In genomic region chr17:38624782-38625355, GRCh38 we compare ENCODE assay signal across 10 cellular contexts. TPM values are rescaled to one million over a fixed set of nuclear protein-coding genes. Genes with fewer than 3 reads are reported as not detected.
DNase-seq lines count a peak whose midpoint lies in the region; ATAC-seq, FAIRE-seq and TF ChIP-seq lines count a peak whose summit lies in the region.
"Not testable (repeated sequence)": the region's sequence is repeated elsewhere in the genome, so short reads cannot be mapped to it uniquely, and the experiment has no call there.
"Had no signal": no experiment of that assay in that cellular context is flagged by ENCODE, and none has a peak within 500 bp of the region (broad histone marks: within the 10 kb centered on the region; RNA-seq: fewer than 3 reads in every experiment).

No MANE protein-coding gene starts in this region.

- not testable (repeated sequence) for TF ChIP-seq RAD21 in K562 (CRISPR knock-in tag; conservative IDR thresholded peaks at IDR 0.05 in 1 of 2, IDR thresholded peaks at IDR 0.05 in 1 of 2)

- 7% methylated on average over 13 of the region's 14 CpGs for WGBS in K562 (ENCODE audit: insufficient coverage, low coverage, missing lambda C conversion rate)

- CTCF ChIA-PET in activated B cell treated with CpG ODN at 0.5 μM for 24 hours (lab: Charles Lee), result interaction anchor here (0.7 to 1.5 kb wide), 2 partner anchors 67 to 923 kb away, joined by 3 read pairs; no protein-coding TSS in a partner anchor
- CTCF ChIA-PET in K562 (lab: Yijun Ruan, JAX; ENCODE audit: low intra/inter-chr PET ratio), result not testable (repeated sequence)

- not testable (repeated sequence) for H3K9me2 ChIP-seq in DOHH2 (replicated peaks; ENCODE audit: control insufficient read depth, low read length)

- TF ChIP-seq POLR2A in K562 (conservative IDR thresholded peaks at IDR 0.05), result not testable (repeated sequence)

- peak overlapping the region; percentile 36 for H3K4me3 Mint-ChIP-seq in activated B cell treated with CpG ODN at 0.5 μM for 24 hours
- peak overlapping the region; percentile 38 for H3K4me3 Mint-ChIP-seq in stimulated activated memory B cell treated with anti-CD40 and anti-IgM and Interleukin-4, amounts not matched to agents 10 μg/mL and 1 μg/mL and 100 μg/mL, for 72 hours

- H3K9me3 ChIP-seq in DOHH2 (ENCODE audit: control insufficient read depth, insufficient read depth, low read length); K562 (replicated peaks; ENCODE audit: control insufficient read depth, insufficient read depth, low read depth, low read length): not testable (repeated sequence)

- not testable (repeated sequence) for H3K9ac ChIP-seq in K562 (ENCODE audit: insufficient read depth in 1 of 2, low read depth in 2 of 2, low read length in 2 of 2)

- not testable (repeated sequence) for H3K9me1 ChIP-seq in K562 (ENCODE audit: control insufficient read depth, insufficient read depth, low read length)

- H3K27me3 ChIP-seq in DOHH2 (ENCODE audit: control insufficient read depth, low read length), result not testable (repeated sequence)
- H3K27me3 ChIP-seq in K562 (ENCODE audit: control insufficient read depth in 2 of 2, insufficient read depth in 2 of 2, low read length in 2 of 2), result peaks cover 17 to 30% of the 10 kb centered on the region in 2 experiments

- ATAC-seq in GM18873 (IDR thresholded peaks at IDR 0.05; ENCODE audit: low FRiP score, unreplicated experiment), result peak; percentile 60
- ATAC-seq in GM21528 (IDR thresholded peaks at IDR 0.05; ENCODE audit: low FRiP score, unreplicated experiment), result peak; percentile 71
- peak; percentile 44 for ATAC-seq in HG02885 (IDR thresholded peaks at IDR 0.05; ENCODE audit: poor library complexity, unreplicated experiment)
- ATAC-seq in HG03571 (IDR thresholded peaks at IDR 0.05; ENCODE audit: unreplicated experiment), result peak; percentile 57
- ATAC-seq in activated B cell treated with CpG ODN at 0.5 μM for 24 hours (ENCODE audit: low read depth), result peak; percentile 47
- not testable (repeated sequence) for ATAC-seq in K562
- ATAC-seq in stimulated activated memory B cell treated with anti-CD40 and anti-IgM and Interleukin-4, amounts not matched to agents 10 μg/mL and 1 μg/mL and 100 μg/mL, for 72 hours, result peak; percentile 72

- not testable (repeated sequence) for H3K36me3 ChIP-seq in DOHH2 (ENCODE audit: control insufficient read depth, low read length); K562 (ENCODE audit: control insufficient read depth, insufficient read depth, low read length)

- peak overlapping the region; percentile 50 for H3K27ac Mint-ChIP-seq in activated B cell treated with CpG ODN at 0.5 μM for 24 hours
- H3K27ac Mint-ChIP-seq in stimulated activated memory B cell treated with anti-CD40 and anti-IgM and Interleukin-4, amounts not matched to agents 10 μg/mL and 1 μg/mL and 100 μg/mL, for 72 hours, result peak overlapping the region; percentile 29

- H3K4me2 ChIP-seq in DOHH2 (ENCODE audit: low read length), result peak overlapping the region; percentile 71
- not testable (repeated sequence) for H3K4me2 ChIP-seq in K562 (ENCODE audit: insufficient read depth, low read length)

- not testable (repeated sequence) for H2AFZ ChIP-seq in K562 (ENCODE audit: low read depth, low read length)

- peaks cover 61% of the 10 kb centered on the region for H3K4me1 ChIP-seq in DOHH2 (ENCODE audit: control insufficient read depth, low read length)
- not testable (repeated sequence) for H3K4me1 ChIP-seq in K562 (replicated peaks in 1 of 2; ENCODE audit: control insufficient read depth in 2 of 2, insufficient read depth in 2 of 2, low read length in 2 of 2)

- intact Hi-C loops in activated B cell treated with CpG ODN at 0.5 μM for 24 hours (cut with micrococcal nuclease); K562 (cut with micrococcal nuclease): not testable (repeated sequence)

- not testable (repeated sequence) for H4K20me1 ChIP-seq in DOHH2 (ENCODE audit: control insufficient read depth, insufficient read depth, low read depth, low read length); K562 (replicated peaks; ENCODE audit: control insufficient read depth, insufficient read depth, low read length)

- H3K4me3 ChIP-seq in DOHH2 (ENCODE audit: low read length), result peak overlapping the region; percentile 61
- H3K4me3 ChIP-seq in K562, result not testable (repeated sequence)

- H3K36me3 Mint-ChIP-seq in activated B cell treated with CpG ODN at 0.5 μM for 24 hours (ENCODE audit: low read depth); stimulated activated memory B cell treated with anti-CD40 and anti-IgM and Interleukin-4, amounts not matched to agents 10 μg/mL and 1 μg/mL and 100 μg/mL, for 72 hours: not testable (repeated sequence)

- H3K27me3 Mint-ChIP-seq in activated B cell treated with CpG ODN at 0.5 μM for 24 hours, result peaks cover 36% of the 10 kb centered on the region
- H3K27me3 Mint-ChIP-seq in stimulated activated memory B cell treated with anti-CD40 and anti-IgM and Interleukin-4, amounts not matched to agents 10 μg/mL and 1 μg/mL and 100 μg/mL, for 72 hours, result peaks cover 57% of the 10 kb centered on the region

- peak overlapping the region; percentile 69 for H3K27ac ChIP-seq in DOHH2 (ENCODE audit: low read depth, low read length)
- H3K27ac ChIP-seq in K562 (ENCODE audit: extremely low read depth, low read depth, low read length), result not testable (repeated sequence)

- H3K4me1 Mint-ChIP-seq in activated B cell treated with CpG ODN at 0.5 μM for 24 hours, result not testable (repeated sequence)
- peaks cover 13% of the 10 kb centered on the region for H3K4me1 Mint-ChIP-seq in stimulated activated memory B cell treated with anti-CD40 and anti-IgM and Interleukin-4, amounts not matched to agents 10 μg/mL and 1 μg/mL and 100 μg/mL, for 72 hours

- TF ChIP-seq CTCF in DOHH2 (IDR thresholded peaks at IDR 0.05; ENCODE audit: low read depth, low read length, poor library complexity, severe bottlenecking); activated B cell treated with CpG ODN at 0.5 μM for 24 hours (IDR thresholded peaks at IDR 0.05); K562 (IDR thresholded peaks at IDR 0.05 in 2 of 3, conservative IDR thresholded peaks at IDR 0.05 in 1 of 3; ENCODE audit: insufficient read depth in 2 of 3, low read depth in 1 of 3, low read length in 3 of 3): not testable (repeated sequence)

- in situ Hi-C loops in K562 (cut with MboI), result not testable (repeated sequence)

- peaks cover 22% of the 10 kb centered on the region for H3F3A ChIP-seq in DOHH2 (ENCODE audit: control insufficient read depth, insufficient read depth)

- POLR2A ChIA-PET in activated B cell treated with CpG ODN at 0.5 μM for 24 hours (lab: Charles Lee) (interaction anchor here (0.7 kb wide), 1 partner anchor 238 kb away, joined by 8 read pairs; no protein-coding TSS in a partner anchor), K562 (lab: Yijun Ruan, JAX) (interaction anchor here (1.4 kb wide), 1 partner anchor 29 kb away, joined by 3 read pairs; no protein-coding TSS in a partner anchor)

- not testable (repeated sequence) for DNase-seq in activated B cell treated with CpG ODN at 0.5 μM for 24 hours; K562 (ENCODE audit: extremely low read depth in 1 of 4, low spot score in 3 of 4)

- H3K79me2 ChIP-seq in DOHH2 (ENCODE audit: control insufficient read depth, low read length); K562 (ENCODE audit: control insufficient read depth, insufficient read depth, low read length): not testable (repeated sequence)

- not testable (repeated sequence) for BruUV-seq in K562 (replicated peaks; lab: Mats Ljungman, UMichigan)

- TF ChIP-seq EP300 in K562 (IDR thresholded peaks at IDR 0.05; ENCODE audit: low read length), result not testable (repeated sequence)

- not testable (repeated sequence) for FAIRE-seq in K562 (lab: Jason Lieb, UNC)

- H3K9me3 Mint-ChIP-seq in activated B cell treated with CpG ODN at 0.5 μM for 24 hours; stimulated activated memory B cell treated with anti-CD40 and anti-IgM and Interleukin-4, amounts not matched to agents 10 μg/mL and 1 μg/mL and 100 μg/mL, for 72 hours: not testable (repeated sequence)

RNA-seq across cellular contexts. Expression of gene SRCIN1, which starts 19.1 kb away (rescaled TPM):
- total RNA-seq in activated B cell treated with CpG ODN at 0.5 μM for 24 hours, result 0.24 and 0.35 TPM in 2 replicates
- 0.51 and 2.0 TPM in 2 replicates for total RNA-seq in K562 (2011; cell fraction: chromatin; rRNA removed; ENCODE audit: low replicate concordance)
- 0.17 and 0.26 TPM in 2 replicates for total RNA-seq in K562 (2011; cell fraction: nucleolus; rRNA removed)
- 0.53 and 0.66 TPM in 2 replicates for total RNA-seq in K562 (2011; cell fraction: nucleoplasm; rRNA removed)
- 0.04 TPM in 1 of 2 replicates, not detected in the other for total RNA-seq in K562 (2014; rRNA removed)
- total RNA-seq in K562 (2014; rRNA removed; fragmentation: Illumina TruSeq; extraction: Trizol), result not detected in 2 replicates
- total RNA-seq in K562 (2015; rRNA removed; fragmentation: Illumina TruSeq; extraction: Trizol), result not detected in 2 replicates
- total RNA-seq in K562 (2021), result 0.33 and 0.40 TPM in 2 replicates
- polyA plus RNA-seq in K562 (2011; rRNA removed), result 0.04 and 0.13 TPM in 2 replicates
- polyA plus RNA-seq in K562 (2011; cell fraction: cytosol; rRNA removed), result 0.01 and 0.06 TPM in 2 replicates
- polyA plus RNA-seq in K562 (2011; cell fraction: nucleus; rRNA removed), result 0.17 and 1.9 TPM in 2 replicates
- polyA plus RNA-seq in K562 (2012), result 0.05 and 0.44 TPM in 2 replicates
- polyA plus RNA-seq in K562 (2014; fragmentation: Illumina TruSeq; extraction: Trizol), result 0.09 and 0.15 TPM in 2 replicates
- not detected for polyA plus RNA-seq in K562 (2014; fragmentation: Nextera tagmentation; extraction: Ambion mirVana)
- not detected in 2 replicates for polyA plus RNA-seq in K562 (2014; rRNA removed)
- not detected in 2 replicates for polyA minus RNA-seq in K562 (2011; rRNA and poly(A)+ RNA removed)
- polyA minus RNA-seq in K562 (2011; cell fraction: cytosol; rRNA and poly(A)+ RNA removed), result not detected in 2 replicates
- 0.13 TPM in 1 of 2 replicates, not detected in the other for polyA minus RNA-seq in K562 (2011; cell fraction: nucleus; rRNA and poly(A)+ RNA removed)
- total RNA-seq: HFFc6, SJSA1 had no signal

RNA-seq across cellular contexts. Expression of gene EPOP, which starts 49.9 kb away (rescaled TPM):
- total RNA-seq in activated B cell treated with CpG ODN at 0.5 μM for 24 hours, result 2.8 and 3.0 TPM in 2 replicates
- total RNA-seq in K562 (2011; cell fraction: chromatin; rRNA removed; ENCODE audit: low replicate concordance), result 1.5 and 3.4 TPM in 2 replicates
- total RNA-seq in K562 (2011; cell fraction: nucleolus; rRNA removed), result 3.6 and 4.3 TPM in 2 replicates
- 2.3 and 3.1 TPM in 2 replicates for total RNA-seq in K562 (2011; cell fraction: nucleoplasm; rRNA removed)
- total RNA-seq in K562 (2014; rRNA removed), result 5.9 and 7.3 TPM in 2 replicates
- total RNA-seq in K562 (2014; rRNA removed; fragmentation: Illumina TruSeq; extraction: Trizol), result 4.3 and 4.6 TPM in 2 replicates
- 3.7 and 3.8 TPM in 2 replicates for total RNA-seq in K562 (2015; rRNA removed; fragmentation: Illumina TruSeq; extraction: Trizol)
- 9.4 and 10.6 TPM in 2 replicates for total RNA-seq in K562 (2021)
- 1.3 and 3.0 TPM in 2 replicates for polyA plus RNA-seq in K562 (2011; rRNA removed)
- 1.4 and 5.8 TPM in 2 replicates for polyA plus RNA-seq in K562 (2011; cell fraction: cytosol; rRNA removed)
- polyA plus RNA-seq in K562 (2011; cell fraction: nucleus; rRNA removed), result 1.4 and 3.2 TPM in 2 replicates
- polyA plus RNA-seq in K562 (2012), result 2.6 and 6.0 TPM in 2 replicates
- polyA plus RNA-seq in K562 (2014; fragmentation: Illumina TruSeq; extraction: Trizol), result 4.3 and 4.7 TPM in 2 replicates
- polyA plus RNA-seq in K562 (2014; fragmentation: Nextera tagmentation; extraction: Ambion mirVana), result under 1 TPM; 0.41 to 0.62 TPM
- 5.0 and 5.2 TPM in 2 replicates for polyA plus RNA-seq in K562 (2014; rRNA removed)
- polyA minus RNA-seq in K562 (2011; rRNA and poly(A)+ RNA removed), result 2.1 and 3.9 TPM in 2 replicates
- 2.0 and 4.8 TPM in 2 replicates for polyA minus RNA-seq in K562 (2011; cell fraction: cytosol; rRNA and poly(A)+ RNA removed)
- polyA minus RNA-seq in K562 (2011; cell fraction: nucleus; rRNA and poly(A)+ RNA removed), result 1.8 and 2.3 TPM in 2 replicates
